In the genomic region with DNA sequence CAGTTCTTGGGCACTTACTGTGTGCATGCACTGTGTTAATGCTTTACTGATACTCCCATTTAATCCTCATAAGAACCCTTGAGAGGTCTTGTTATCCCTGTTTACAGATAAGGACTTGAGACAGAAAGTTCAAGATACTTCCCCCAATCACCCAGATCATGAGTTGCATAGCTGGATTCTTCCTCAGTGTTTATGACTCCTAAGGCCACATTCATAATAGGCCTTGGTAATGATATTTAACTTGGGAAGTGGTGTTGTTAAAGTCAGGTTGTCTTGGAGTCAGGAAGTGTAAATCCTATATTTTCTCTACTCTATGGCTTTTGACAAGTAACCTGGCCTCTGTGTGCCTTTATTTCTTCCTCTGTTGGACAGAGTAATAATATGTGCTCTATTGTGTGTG, we compare ENCODE assay signal across 29 cellular contexts. TPM values are rescaled to one million over a fixed set of nuclear protein-coding genes. Genes with fewer than 3 reads are reported as not detected.
"Had no signal": no experiment of that assay in that cellular context is flagged by ENCODE, and none has a peak within 500 bp of the region (broad histone marks: within the 10 kb centered on the region; RNA-seq: fewer than 3 reads in every experiment).

No MANE protein-coding gene starts in this region.

- ATAC-seq: activated T-cell treated with anti-CD3 and anti-CD28 coated beads, Interleukin-2, amount 50 U/mL, for 72 hours; effector memory CD8-positive, alpha-beta T cell; esophagus mucosa; WTC11 had no signal

- H3K27me3 ChIP-seq: brain microvascular endothelial cell had no signal

- H3K36me3 ChIP-seq: brain microvascular endothelial cell had no signal

- DNase-seq: activated CD4-positive, alpha-beta memory T cell treated with anti-CD3 and anti-CD28 coated beads, Interleukin-2, amount 10 ng/mL, durations not matched to agents 7 days and 5 days; activated CD4-positive, alpha-beta T cell treated with anti-CD3 and anti-CD28 coated beads for 1 hour; activated CD4-positive, alpha-beta T cell treated with anti-CD3 and anti-CD28 coated beads for 4 hours; activated CD4-positive, alpha-beta T cell treated with anti-CD3 and anti-CD28 coated beads, Interleukin-2, amount 10 ng/mL, durations not matched to agents 7 days and 5 days; activated CD4-positive, alpha-beta T cell treated with anti-CD3 and anti-CD28 coated beads, Interleukin-2, amount 50 U/mL, for 4 hours; activated CD8-positive, alpha-beta memory T cell treated with anti-CD3 and anti-CD28 coated beads, Interleukin-2, amount 50 U/mL, for 48 hours; activated gamma-delta T cell; activated naive CD4-positive, alpha-beta T cell; activated naive CD4-positive, alpha-beta T cell treated with anti-CD3 and anti-CD28 coated beads, Interleukin-2, amount 10 ng/mL, durations not matched to agents 7 days and 5 days; activated T-cell treated with anti-CD3 and anti-CD28 coated beads for 4 hours; activated T-cell treated with anti-CD3 and anti-CD28 coated beads, Interleukin-2, amount 50 U/mL, for 24 hours; activated T-cell treated with anti-CD3 and anti-CD28 coated beads, Interleukin-2, amount 50 U/mL, for 72 hours; amniotic stem cell; anterior cingulate cortex; brain microvascular endothelial cell; caudate nucleus; cortex of kidney; dermis blood vessel endothelial cell; effector CD4-positive, alpha-beta T cell; effector memory CD8-positive, alpha-beta T cell; foreskin fibroblast; head of caudate nucleus; T-helper 2 cell had no signal

- H3K27ac ChIP-seq: brain microvascular endothelial cell, epithelial cell of prostate, VCaP had no signal

RNA-seq across cellular contexts. Expression of a gene that starts 22.7 kb away (rescaled TPM):
- total RNA-seq: activated CD4-positive, alpha-beta memory T cell treated with anti-CD3 and anti-CD28 coated beads, Interleukin-2, amount 10 ng/mL, durations not matched to agents 7 days and 5 days; activated CD4-positive, alpha-beta T cell treated with anti-CD3 and anti-CD28 coated beads, Interleukin-2, amount 10 ng/mL, durations not matched to agents 7 days and 5 days; activated T-cell treated with anti-CD3 and anti-CD28 coated beads, Interleukin-2, amount 50 U/mL, for 72 hours; astrocyte; T-helper 1 cell treated with Interleukin-12 subunit alpha and Interleukin-12 subunit beta and Interleukin-4 antibody, amounts not matched to agents 30 ng/mL and 1 ng/mL, for 36 hours had no signal
